Comparison of ENCODE assay signal across 17 cellular contexts in the genomic region with DNA sequence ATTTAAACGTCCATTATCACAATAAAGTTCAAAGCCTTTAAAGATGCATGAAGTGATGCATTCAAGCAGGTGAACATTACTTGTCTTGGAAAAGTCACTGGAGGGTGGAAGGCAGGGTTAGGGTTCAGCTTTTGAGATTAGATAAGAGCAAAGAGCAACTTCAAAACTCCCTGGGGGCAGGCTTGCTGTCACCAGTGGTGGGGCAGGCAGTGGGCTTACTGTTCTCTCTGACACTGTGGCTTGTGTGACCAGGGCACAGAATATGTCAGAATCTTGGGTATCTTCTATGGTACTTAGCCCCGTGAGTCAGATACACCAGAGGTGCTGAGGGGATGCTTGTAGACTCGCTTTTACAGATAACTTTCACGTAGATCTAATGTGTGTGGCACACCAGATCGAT.
"Had no signal": no experiment of that assay in that cellular context is flagged by ENCODE, and none has a peak within 500 bp of the region (broad histone marks: within the 10 kb centered on the region; RNA-seq: fewer than 3 reads in every experiment).

No MANE protein-coding gene starts in this region.

- H3K27ac ChIP-seq: lower lobe of right lung, neural progenitor cell, parathyroid adenoma, prostate gland, right atrium auricular region, thoracic aorta, upper lobe of right lung, uterus had no signal

- H3K27ac Mint-ChIP-seq: natural killer cell treated with Interleukin-12 subunit alpha and Interleukin-12 subunit beta and Interleukin-15 and Interleukin-18, amount 100 ng/mL, for 72 hours; neural progenitor cell had no signal

- H3K36me3 ChIP-seq: lower lobe of right lung, neural progenitor cell, prostate gland, right atrium auricular region, thoracic aorta, tibial nerve, upper lobe of right lung, uterus had no signal

- H3K4me3 Mint-ChIP-seq: immature natural killer cell; natural killer cell treated with Interleukin-12 subunit alpha and Interleukin-12 subunit beta and Interleukin-15 and Interleukin-18, amount 100 ng/mL, for 72 hours; neural progenitor cell had no signal

- H3K4me1 ChIP-seq: lower lobe of right lung, neural progenitor cell, parathyroid adenoma, prostate gland, right atrium auricular region, upper lobe of right lung, uterus had no signal

- H3K9ac ChIP-seq: neural progenitor cell, parathyroid adenoma had no signal

- H3K4me3 ChIP-seq: lower lobe of right lung, neural progenitor cell, prostate gland, right atrium auricular region, smooth muscle cell, thoracic aorta, tibial nerve, upper lobe of right lung, uterus had no signal

- H3K27me3 Mint-ChIP-seq: natural killer cell treated with Interleukin-12 subunit alpha and Interleukin-12 subunit beta and Interleukin-15 and Interleukin-18, amount 100 ng/mL, for 72 hours had no signal

- H3K4me2 ChIP-seq: neural progenitor cell, smooth muscle cell had no signal

- DNase-seq: effector CD4-positive, alpha-beta T cell; immature natural killer cell; left ventricle myocardium superior; lower lobe of right lung; stimulated activated CD4-positive, alpha-beta T cell treated with anti-CD3 and anti-CD28 coated beads, Interleukin-12 subunit alpha, Interleukin-12 subunit beta, amount 100 ng/mL, for 4 hours; stimulated activated CD4-positive, alpha-beta T cell treated with anti-CD3 and anti-CD28 coated beads, Interleukin-4, amount 100 ng/mL, for 1 hour; stimulated activated naive CD4-positive, alpha-beta T cell treated with Interleukin-2 at 50 U/mL for 16 hours; upper lobe of right lung; uterus had no signal

- H3K9me3 ChIP-seq: lower lobe of right lung, prostate gland, right atrium auricular region, thoracic aorta, tibial nerve, upper lobe of right lung, uterus had no signal

- H3K27me3 ChIP-seq: neural progenitor cell, right atrium auricular region, tibial nerve, upper lobe of right lung, uterus had no signal

- ATAC-seq: left ventricle myocardium superior; lower lobe of right lung; natural killer cell treated with Interleukin-12 subunit alpha and Interleukin-12 subunit beta and Interleukin-15 and Interleukin-18, amount 100 ng/mL, for 72 hours; upper lobe of right lung had no signal

- H3K9me3 Mint-ChIP-seq: immature natural killer cell; natural killer cell treated with Interleukin-12 subunit alpha and Interleukin-12 subunit beta and Interleukin-15 and Interleukin-18, amount 100 ng/mL, for 72 hours had no signal

- H3K36me3 Mint-ChIP-seq: immature natural killer cell; natural killer cell treated with Interleukin-12 subunit alpha and Interleukin-12 subunit beta and Interleukin-15 and Interleukin-18, amount 100 ng/mL, for 72 hours; neural progenitor cell had no signal

- H3K79me2 ChIP-seq: parathyroid adenoma had no signal
